ENCODE assay signal across 1 cellular context in the genomic region with DNA sequence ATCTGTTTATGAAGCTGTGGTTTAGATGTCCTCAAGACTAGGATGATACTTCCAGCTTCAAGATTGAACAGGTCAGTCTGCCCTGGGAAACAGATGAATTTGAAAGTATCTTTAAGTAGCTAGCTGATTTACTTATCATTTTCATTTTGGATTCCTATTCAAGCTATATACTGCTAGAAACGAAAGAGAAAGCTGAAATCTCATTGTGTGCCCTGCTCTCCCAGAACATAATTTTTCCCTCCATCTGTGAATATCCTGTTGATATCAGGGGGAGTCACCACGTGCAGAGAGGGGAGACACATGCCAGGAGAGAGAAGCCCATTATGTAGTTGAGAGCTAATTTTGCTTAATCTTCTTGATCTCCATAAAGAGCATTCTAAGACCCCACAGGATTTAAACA.
TF ChIP-seq lines count a peak whose summit lies in the region.

No MANE protein-coding gene starts in this region.

TF ChIP-seq in SK-N-SH, 30 proteins besides CTCF, POLR2A, EP300 and RAD21 (continued from another document):
- no peak for TF ChIP-seq FOXM1 (IDR thresholded peaks at IDR 0.05; ENCODE audit: low read depth)
- TF ChIP-seq TEAD4 (IDR thresholded peaks at IDR 0.05; ENCODE audit: borderline replicate concordance, insufficient read depth): no peak
- TF ChIP-seq, protein P1, sequence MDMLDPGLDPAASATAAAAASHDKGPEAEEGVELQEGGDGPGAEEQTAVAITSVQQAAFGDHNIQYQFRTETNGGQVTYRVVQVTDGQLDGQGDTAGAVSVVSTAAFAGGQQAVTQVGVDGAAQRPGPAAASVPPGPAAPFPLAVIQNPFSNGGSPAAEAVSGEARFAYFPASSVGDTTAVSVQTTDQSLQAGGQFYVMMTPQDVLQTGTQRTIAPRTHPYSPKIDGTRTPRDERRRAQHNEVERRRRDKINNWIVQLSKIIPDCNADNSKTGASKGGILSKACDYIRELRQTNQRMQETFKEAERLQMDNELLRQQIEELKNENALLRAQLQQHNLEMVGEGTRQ (IDR thresholded peaks at IDR 0.05; ENCODE audit: borderline replicate concordance, low read depth, low read length): no peak
- TF ChIP-seq GABPA (IDR thresholded peaks at IDR 0.05; ENCODE audit: low read depth): no peak
- no peak for TF ChIP-seq POLR2AphosphoS5 (IDR thresholded peaks at IDR 0.05; ENCODE audit: low read depth, low read length)
- no peak for TF ChIP-seq MXI1 (IDR thresholded peaks at IDR 0.05; ENCODE audit: low read depth, low read length)
- TF ChIP-seq NRF1 (IDR thresholded peaks at IDR 0.05; ENCODE audit: low read depth, low read length): no peak
- no peak for TF ChIP-seq NFIC (IDR thresholded peaks at IDR 0.05; ENCODE audit: borderline replicate concordance)
- TF ChIP-seq SMC3 (IDR thresholded peaks at IDR 0.05; ENCODE audit: low read depth, low read length): no peak
- TF ChIP-seq TAF1 (IDR thresholded peaks at IDR 0.05; ENCODE audit: borderline replicate concordance, low read depth, low read length): no peak
